1 cellular context compared by ENCODE assay signal in genomic region chr20:38157635-38158495, GRCh38.
TF ChIP-seq lines count a peak whose summit lies in the region.

No MANE protein-coding gene starts in this region.

TF ChIP-seq in A549, 52 proteins besides CTCF, POLR2A, EP300 and RAD21 (continued from another document):
- TF ChIP-seq HES2 (IDR thresholded peaks at IDR 0.05), result no peak
- no peak for TF ChIP-seq RNF2 (IDR thresholded peaks at IDR 0.05; ENCODE audit: borderline replicate concordance, low read depth)
- TF ChIP-seq RFX5 (IDR thresholded peaks at IDR 0.05), result no peak
- no peak for TF ChIP-seq CBX2 (IDR thresholded peaks at IDR 0.05; ENCODE audit: borderline replicate concordance, low read depth)
- TF ChIP-seq SMC3 (IDR thresholded peaks at IDR 0.05), result no peak
- no peak for TF ChIP-seq HOXA7 (CRISPR knock-in tag; IDR thresholded peaks at IDR 0.05)
- TF ChIP-seq JUN (IDR thresholded peaks at IDR 0.05), result no peak
